9 cellular contexts compared by ENCODE assay signal in the genomic region with DNA sequence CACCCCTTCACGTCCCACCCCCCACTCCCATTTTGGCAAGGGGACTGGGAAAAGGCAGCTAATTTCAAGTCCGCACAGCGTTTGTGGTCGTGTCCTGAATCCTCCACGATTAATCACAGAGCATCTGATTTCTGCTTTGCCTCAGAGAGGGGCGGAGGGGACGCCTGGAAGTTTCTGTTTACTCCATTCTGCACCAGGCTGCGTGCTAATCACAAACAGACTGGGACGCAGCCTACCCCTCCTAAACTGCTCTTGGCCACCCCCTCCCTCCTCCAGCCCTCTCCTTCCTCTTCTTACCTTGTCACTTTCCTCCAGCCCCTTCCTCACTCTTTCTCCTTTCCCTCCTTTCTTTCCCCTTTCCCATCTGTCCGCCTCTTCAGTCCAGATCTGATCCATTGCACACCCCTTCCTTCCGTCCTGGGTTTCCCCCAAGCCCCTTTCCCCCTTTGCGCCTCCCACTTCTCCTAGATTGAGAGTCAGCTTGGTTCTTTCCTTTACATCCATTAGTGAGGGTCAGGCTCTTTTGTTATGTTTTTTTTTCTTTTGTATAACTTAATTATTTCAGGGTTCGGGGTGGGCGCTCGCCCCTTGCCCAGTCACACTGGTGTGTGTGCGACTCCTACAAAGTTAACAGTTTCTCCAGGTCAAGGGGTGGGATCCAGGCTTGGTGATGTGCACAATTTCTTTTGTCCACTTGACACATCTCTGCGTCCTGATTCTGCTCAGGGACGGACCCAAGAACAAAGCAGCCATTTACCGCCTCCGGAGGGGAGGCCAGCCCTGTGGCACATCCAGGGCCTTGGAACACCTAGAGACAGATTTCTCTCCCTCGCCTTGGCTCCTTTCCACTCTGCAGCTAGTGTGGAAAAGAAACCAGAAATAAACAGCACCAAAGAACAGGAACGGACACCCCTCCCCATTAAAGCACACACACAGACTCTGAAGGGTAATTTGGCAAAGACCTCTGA. TPM values are rescaled to one million over a fixed set of nuclear protein-coding genes. Genes with fewer than 3 reads are reported as not detected.
DNase-seq lines count a peak whose midpoint lies in the region; ATAC-seq and TF ChIP-seq lines count a peak whose summit lies in the region.
"Had no signal": no experiment of that assay in that cellular context is flagged by ENCODE, and none has a peak within 500 bp of the region (broad histone marks: within the 10 kb centered on the region; RNA-seq: fewer than 3 reads in every experiment).

No MANE protein-coding gene starts in this region.

- POLR2A ChIA-PET in activated CD8-positive, alpha-beta T cell treated with anti-CD3 and anti-CD28 coated beads for 36 hours (lab: Charles Lee): no interaction called here

- H3K4me1 ChIP-seq in left lung (peaks cover 0 to 36% of the 10 kb centered on the region in 2 donors), stomach smooth muscle (ENCODE audit: control insufficient read depth, insufficient read depth, low read length) (peaks cover 20% of the 10 kb centered on the region)

- DNase-seq in M059J (ENCODE audit: low read depth) (peak; percentile 61), coronary artery (ENCODE audit: low spot score) (no peak), left lung (no peak), NCI-H446 treated with DMSO at 0.1 percent for 48 hours (lab: John Stamatoyannopoulos, UW) (no peak), NCI-H187 (lab: John Stamatoyannopoulos, UW) (no peak)
- no peak for DNase-seq in activated CD8-positive, alpha-beta T cell treated with anti-CD3 and anti-CD28 coated beads for 36 hours
- DNase-seq: NCI-H1930 had no signal

- no peaks in the 10 kb centered on the region for H3K36me3 Mint-ChIP-seq in activated CD8-positive, alpha-beta T cell treated with anti-CD3 and anti-CD28 coated beads for 36 hours (ENCODE audit: low read depth)

- CTCF ChIA-PET in activated CD8-positive, alpha-beta T cell treated with anti-CD3 and anti-CD28 coated beads for 36 hours (lab: Charles Lee): interaction anchor here (1.5 kb wide), 1 partner anchor 65 kb away, joined by 3 read pairs; no protein-coding TSS in a partner anchor

- no peak overlapping the region for H3K27ac Mint-ChIP-seq in activated CD8-positive, alpha-beta T cell treated with anti-CD3 and anti-CD28 coated beads for 36 hours

- peaks cover 0 to 46% of the 10 kb centered on the region in 2 donors for H3K27me3 ChIP-seq in left lung
- H3K27me3 ChIP-seq in stomach smooth muscle (ENCODE audit: control insufficient read depth in 1 of 2, insufficient read depth in 2 of 2, low read length in 2 of 2): no peaks in the 10 kb centered on the region

- H3K9ac ChIP-seq in stomach smooth muscle (ENCODE audit: low read length in 2 of 2): peak overlapping the region in 1 of 2 donors; percentile 57

- H3K27ac ChIP-seq in coronary artery (peak overlapping the region in 1 of 2 donors; percentile 32), left lung (no peak overlapping the region), stomach smooth muscle (ENCODE audit: low read length) (peak overlapping the region; percentile 18)

- H3K27me3 Mint-ChIP-seq in activated CD8-positive, alpha-beta T cell treated with anti-CD3 and anti-CD28 coated beads for 36 hours: peaks cover 36% of the 10 kb centered on the region

- TF ChIP-seq CTCF in coronary artery (IDR thresholded peaks at IDR 0.05) (no peak), left lung (IDR thresholded peaks at IDR 0.05) (no peak)
- no peak for TF ChIP-seq CTCF in activated CD8-positive, alpha-beta T cell treated with anti-CD3 and anti-CD28 coated beads for 36 hours (IDR thresholded peaks at IDR 0.05)

- no peak overlapping the region for H3K4me3 Mint-ChIP-seq in activated CD8-positive, alpha-beta T cell treated with anti-CD3 and anti-CD28 coated beads for 36 hours

- intact Hi-C loops in left lung (cut with DNase I): no loop called here
- intact Hi-C loops in activated CD8-positive, alpha-beta T cell treated with anti-CD3 and anti-CD28 coated beads for 36 hours (cut with micrococcal nuclease): no loop called here

- ATAC-seq in left lung (peak; percentile 34), GM21526 (IDR thresholded peaks at IDR 0.05; ENCODE audit: low FRiP score, unreplicated experiment) (no peak)
- ATAC-seq in activated CD8-positive, alpha-beta T cell treated with anti-CD3 and anti-CD28 coated beads for 36 hours: no peak

- H3K9me3 Mint-ChIP-seq in activated CD8-positive, alpha-beta T cell treated with anti-CD3 and anti-CD28 coated beads for 36 hours: no peaks in the 10 kb centered on the region

- H3K9me3 ChIP-seq in left lung: no peaks in the 10 kb centered on the region
- H3K9me3 ChIP-seq in stomach smooth muscle (ENCODE audit: control insufficient read depth in 2 of 2, low read length in 2 of 2): no peaks in the 10 kb centered on the region

- H3K36me3 ChIP-seq in left lung: no peaks in the 10 kb centered on the region
- H3K36me3 ChIP-seq in stomach smooth muscle (ENCODE audit: control insufficient read depth in 2 of 2, insufficient read depth in 2 of 2, low read length in 2 of 2): no peaks in the 10 kb centered on the region

- H3K4me3 ChIP-seq in coronary artery: peak overlapping the region; percentile 63
- peak overlapping the region in 1 of 2 donors; percentile 38 for H3K4me3 ChIP-seq in left lung
- H3K4me3 ChIP-seq in stomach smooth muscle (ENCODE audit: low read length in 2 of 2): peak overlapping the region; percentile 62 to 71

- H3K4me1 Mint-ChIP-seq in activated CD8-positive, alpha-beta T cell treated with anti-CD3 and anti-CD28 coated beads for 36 hours (ENCODE audit: low read depth): peaks cover 8% of the 10 kb centered on the region

RNA-seq across cellular contexts. Expression of gene RIPOR3, which starts 0.5 kb away (rescaled TPM):
- total RNA-seq in M059J (2014; rRNA removed; shearing (Covaris generic)): 1.5 and 1.9 TPM in 2 replicates
- total RNA-seq in left lung: 1 to 10 TPM; 2.3 to 7.0 TPM
- total RNA-seq in activated CD8-positive, alpha-beta T cell treated with anti-CD3 and anti-CD28 coated beads for 36 hours: not detected

RNA-seq across cellular contexts. Expression of gene PARD6B, which starts 39.5 kb away (rescaled TPM):
- total RNA-seq in M059J (2014; rRNA removed; shearing (Covaris generic)): 9.4 and 16.6 TPM in 2 replicates
- total RNA-seq in left lung: 10 to 100 TPM; 23.5 to 37.3 TPM
- 1 to 10 TPM; 4.7 to 6.6 TPM for total RNA-seq in activated CD8-positive, alpha-beta T cell treated with anti-CD3 and anti-CD28 coated beads for 36 hours
